Comparison of ENCODE assay signal across 32 cellular contexts in the genomic region with DNA sequence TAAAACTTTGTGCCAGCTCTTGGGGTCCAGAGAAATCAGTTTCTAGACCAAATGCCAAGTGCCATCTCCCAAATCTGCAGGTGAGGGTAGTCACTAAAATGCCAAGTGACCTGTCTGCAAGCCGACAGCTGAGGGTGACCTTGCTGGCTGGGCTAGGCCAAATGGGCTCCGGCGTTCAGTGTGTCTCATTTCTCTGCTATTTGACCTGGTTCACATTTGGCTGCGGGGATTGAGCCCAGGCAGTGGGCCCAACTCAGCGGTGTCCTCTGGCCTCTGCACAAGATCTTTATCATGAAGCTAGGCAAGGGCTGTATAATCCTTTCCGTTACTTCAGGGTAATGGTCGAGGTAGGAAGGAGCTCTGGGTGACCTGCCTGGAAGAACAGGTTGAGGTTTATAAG.
DNase-seq lines count a peak whose midpoint lies in the region; ATAC-seq, FAIRE-seq and TF ChIP-seq lines count a peak whose summit lies in the region.
"Had no signal": no experiment of that assay in that cellular context is flagged by ENCODE, and none has a peak within 500 bp of the region (broad histone marks: within the 10 kb centered on the region; RNA-seq: fewer than 3 reads in every experiment).

No MANE protein-coding gene starts in this region.

- no peaks in the 10 kb centered on the region for H3K79me1 ChIP-seq in H1 (ENCODE audit: low read depth, low read length)
- no peaks in the 10 kb centered on the region for H3K79me1 ChIP-seq in mesenchymal stem cell (replicated peaks; ENCODE audit: low read length, poor library complexity, severe bottlenecking)

- H2AFZ ChIP-seq in H1 (ENCODE audit: low read length) (no peak overlapping the region), mesenchymal stem cell (ENCODE audit: low read depth, low read length) (no peak overlapping the region)
- H2AFZ ChIP-seq: hepatocyte had no signal

- H2BK12ac ChIP-seq in H1 (ENCODE audit: low read depth, low read length): no peak overlapping the region
- H2BK12ac ChIP-seq in mesenchymal stem cell (ENCODE audit: low read length in 2 of 2): peak overlapping the region in 1 of 2 experiments; percentile 47

- TF ChIP-seq RAD21 in H1 (IDR thresholded peaks at IDR 0.05 in 1 of 2, conservative IDR thresholded peaks at IDR 0.05 in 1 of 2; ENCODE audit: low read depth in 2 of 2, low read length in 2 of 2): no peak

- H3K4me1 ChIP-seq in H1 (replicated peaks in 1 of 4; ENCODE audit: control insufficient read depth in 3 of 4, insufficient read depth in 4 of 4, low read length in 3 of 4) (peaks cover 0 to 10% (median 2%) of the 10 kb centered on the region in 4 experiments; a peak in 4 of 7 replicates), mesenchymal stem cell (ENCODE audit: control insufficient read depth, insufficient read depth, low read depth, low read length) (peaks cover 17% of the 10 kb centered on the region), aorta (ENCODE audit: control insufficient read depth in 1 of 2, insufficient read depth in 2 of 2, low read length in 2 of 2) (no peaks in the 10 kb centered on the region)
- H3K4me1 ChIP-seq: Caco-2 had no signal

- H2BK120ac ChIP-seq in H1 (replicated peaks; ENCODE audit: low read depth, low read length) (no peak overlapping the region), mesenchymal stem cell (ENCODE audit: low read depth, low read length) (no peak overlapping the region)

- no peaks in the 10 kb centered on the region for H3K36me3 Mint-ChIP-seq in activated naive CD4-positive, alpha-beta T cell treated with anti-CD3 and anti-CD28 coated beads, Interleukin-2, amount 50 U/mL, for 72 hours
- H3K36me3 Mint-ChIP-seq: natural killer cell treated with Interleukin-12 subunit alpha and Interleukin-12 subunit beta and Interleukin-15 and Interleukin-18, amount 100 ng/mL, for 72 hours had no signal

- H3K9me3 ChIP-seq in H1 (ENCODE audit: insufficient read depth in 2 of 2, low read depth in 1 of 2, low read length in 1 of 2) (no peaks in the 10 kb centered on the region), mesenchymal stem cell (ENCODE audit: control insufficient read depth, low read length) (no peaks in the 10 kb centered on the region), aorta (ENCODE audit: control insufficient read depth, low read length) (no peaks in the 10 kb centered on the region)
- H3K9me3 ChIP-seq: Caco-2, mucosa of descending colon, testis had no signal

- no peak overlapping the region for H3K18ac ChIP-seq in H1 (ENCODE audit: extremely low read depth, low read length)
- no peak overlapping the region for H3K18ac ChIP-seq in mesenchymal stem cell (ENCODE audit: low read depth in 1 of 2, low read length in 2 of 2)

- no peak for TF ChIP-seq EP300 in H1 (IDR thresholded peaks at IDR 0.05; ENCODE audit: borderline replicate concordance in 1 of 2, low read depth in 2 of 2, low read length in 2 of 2)

- intact Hi-C loops in Right ventricle myocardium inferior (cut with DNase I) (loop anchor here (2.0 to 5.0 kb wide), 4 partner anchors 46 to 378 kb away; no protein-coding TSS in a partner anchor), cardiac septum (cut with DNase I) (loop anchor here (1.0 to 5.0 kb wide), 3 partner anchors 34 to 394 kb away; no protein-coding TSS in a partner anchor), aorta (cut with DNase I) (loop anchor here in 1 of 2 donors (1.0 kb wide), 1 partner anchor 21 kb away; no protein-coding TSS in a partner anchor)

- H3K36me3 ChIP-seq in H1 (ENCODE audit: control insufficient read depth in 2 of 4, insufficient read depth in 4 of 4, low read length in 3 of 4): no peaks in the 10 kb centered on the region
- H3K36me3 ChIP-seq in mesenchymal stem cell (ENCODE audit: control insufficient read depth in 1 of 2, insufficient read depth in 2 of 2, low read depth in 1 of 2, low read length in 2 of 2): no peaks in the 10 kb centered on the region
- H3K36me3 ChIP-seq in aorta (ENCODE audit: control insufficient read depth in 1 of 2, insufficient read depth in 2 of 2, low read length in 1 of 2): no peaks in the 10 kb centered on the region
- H3K36me3 ChIP-seq: brain microvascular endothelial cell had no signal

- H2BK20ac ChIP-seq in H1 (ENCODE audit: low read length): peak overlapping the region; percentile 75; the same call in 1 of the 2 replicates

- ATAC-seq in Right ventricle myocardium inferior (peak; percentile 24), aorta (ENCODE audit: low FRiP score) (peak; percentile 55)
- ATAC-seq in activated naive CD4-positive, alpha-beta T cell treated with anti-CD3 and anti-CD28 coated beads, Interleukin-2, amount 50 U/mL, for 72 hours: no peak
- ATAC-seq in stimulated activated naive CD8-positive, alpha-beta T cell treated with anti-CD3 and anti-CD28 coated beads, Interleukin-15, Interleukin-2, amounts not matched to agents 100 U/mL and 50 U/mL, for 24 hours: no peak
- ATAC-seq: activated T-cell treated with anti-CD3 and anti-CD28 coated beads, Interleukin-2, amount 50 U/mL, for 4 hours; mucosa of descending colon; natural killer cell treated with Interleukin-12 subunit alpha and Interleukin-12 subunit beta and Interleukin-15 and Interleukin-18, amount 100 ng/mL, for 72 hours had no signal

- no peak overlapping the region for H3K4me2 ChIP-seq in H1 (ENCODE audit: insufficient read depth in 1 of 2, low read depth in 2 of 2, low read length in 2 of 2)
- no peak overlapping the region for H3K4me2 ChIP-seq in mesenchymal stem cell (ENCODE audit: low read length, poor library complexity, severe bottlenecking)
- H3K4me2 ChIP-seq: hepatocyte, smooth muscle cell had no signal

- no peak overlapping the region for H4K5ac ChIP-seq in H1 (ENCODE audit: insufficient read length, low read depth, low read length)

- H4K91ac ChIP-seq in H1 (replicated peaks; ENCODE audit: insufficient read length, low read length) (no peak overlapping the region), mesenchymal stem cell (ENCODE audit: low read length) (no peak overlapping the region)

- CTCF ChIA-PET in H1 (lab: Charles Lee; ENCODE audit: partially characterized antibody): interaction anchor here (0.6 to 6.2 kb wide), 18 partner anchors 9 to 612 kb away, joined by 3 to 65 read pairs (median 4); a partner anchor contains a TSS

- H3K23ac ChIP-seq in H1 (ENCODE audit: insufficient read length) (no peak overlapping the region), mesenchymal stem cell (ENCODE audit: low read length in 2 of 2) (no peak overlapping the region)

- H2BK15ac ChIP-seq in H1 (ENCODE audit: low read length) (no peak overlapping the region), mesenchymal stem cell (ENCODE audit: low read depth, poor library complexity, severe bottlenecking) (peak overlapping the region; percentile 1)

- H4K8ac ChIP-seq in H1 (ENCODE audit: extremely low read depth, insufficient read depth, low read length) (no peak overlapping the region), mesenchymal stem cell (ENCODE audit: low read length) (peak overlapping the region; percentile 13)

- no peak for FAIRE-seq in H1 (lab: Jason Lieb, UNC)
- FAIRE-seq: colon, urothelium cell line had no signal

- no peaks in the 10 kb centered on the region for H3K79me2 ChIP-seq in H1 (ENCODE audit: control insufficient read depth in 1 of 2, insufficient read depth in 2 of 2, low read length in 2 of 2)
- H3K79me2 ChIP-seq: hepatocyte had no signal

- H3K4ac ChIP-seq in H1 (replicated peaks; ENCODE audit: insufficient read length, low read depth, low read length): no peak overlapping the region
- no peak overlapping the region for H3K4ac ChIP-seq in mesenchymal stem cell (ENCODE audit: low read depth in 1 of 2, low read length in 2 of 2)

- DNase-seq in Right ventricle myocardium inferior (ENCODE audit: missing footprints): no peak
- DNase-seq in cardiac septum (ENCODE audit: low spot score): no peak
- no peak for DNase-seq in H1 (ENCODE audit: low read depth in 1 of 2, low spot score in 2 of 2)
- DNase-seq in mesenchymal stem cell: no peak
- DNase-seq in aorta: peak; percentile 61 to 82
- DNase-seq in activated naive CD4-positive, alpha-beta T cell treated with anti-CD3 and anti-CD28 coated beads, Interleukin-2, amount 50 U/mL, for 72 hours (ENCODE audit: low spot score in 2 of 2): no peak
- no peak for DNase-seq in stimulated activated naive CD8-positive, alpha-beta T cell treated with anti-CD3 and anti-CD28 coated beads, Interleukin-15, Interleukin-2, amounts not matched to agents 100 U/mL and 50 U/mL, for 24 hours
- no peak for DNase-seq in NCI-H82 (lab: John Stamatoyannopoulos, UW)
- DNase-seq: activated B cell treated with CpG ODN at 0.5 μM for 24 hours; activated CD4-positive, alpha-beta T cell treated with anti-CD3 and anti-CD28 coated beads, Interleukin-2, amount 10 ng/mL, durations not matched to agents 7 days and 5 days; activated gamma-delta T cell treated with Interleukin-2 at 50 U/mL for 16 hours; activated T-cell treated with anti-CD3 and anti-CD28 coated beads, Interleukin-2, amount 50 U/mL, for 4 hours; brain microvascular endothelial cell; Caco-2; DMS53; effector CD4-positive, alpha-beta T cell; foreskin melanocyte; HCEC 1CT; mucosa of descending colon; NCI-H1092; NCI-H1694 treated with DMSO at 0.1 percent for 48 hours; NCI-H446 treated with DMSO at 0.1 percent for 48 hours; stimulated activated naive CD4-positive, alpha-beta T cell treated with Interleukin-2 at 50 U/mL for 16 hours; testis had no signal

- H3K4me3 ChIP-seq in H1 (ENCODE audit: extremely low read depth in 1 of 4, insufficient read depth in 2 of 4, low read depth in 3 of 4, low read length in 4 of 4) (no peak overlapping the region), mesenchymal stem cell (ENCODE audit: insufficient read depth in 1 of 2, low read depth in 1 of 2, low read length in 2 of 2) (no peak overlapping the region), aorta (ENCODE audit: low read length in 2 of 2) (no peak overlapping the region)
- H3K4me3 ChIP-seq: hepatocyte, mucosa of descending colon, SK-N-MC, smooth muscle cell, testis had no signal

- TF ChIP-seq CTCF in H1 (IDR thresholded peaks at IDR 0.05; ENCODE audit: control extremely low read depth in 1 of 3, insufficient read depth in 1 of 3, low read depth in 1 of 3, low read length in 3 of 3): no peak

- H3K27me3 ChIP-seq in H1 (replicated peaks in 1 of 4; ENCODE audit: control insufficient read depth in 3 of 4, extremely low read depth in 1 of 4, insufficient read depth in 3 of 4, low read length in 3 of 4) (no peaks in the 10 kb centered on the region), mesenchymal stem cell (ENCODE audit: control insufficient read depth in 1 of 2, insufficient read depth in 1 of 2, low read length in 2 of 2) (peaks cover 0 to 4% of the 10 kb centered on the region in 2 experiments), aorta (ENCODE audit: control insufficient read depth in 1 of 2, insufficient read depth in 2 of 2, low read length in 1 of 2) (no peaks in the 10 kb centered on the region)
- H3K27me3 ChIP-seq: brain microvascular endothelial cell, hepatocyte, testis had no signal

- no peaks in the 10 kb centered on the region for H3K9me3 Mint-ChIP-seq in activated naive CD4-positive, alpha-beta T cell treated with anti-CD3 and anti-CD28 coated beads, Interleukin-2, amount 50 U/mL, for 72 hours
- H3K9me3 Mint-ChIP-seq: activated B cell treated with CpG ODN at 0.5 μM for 24 hours; activated CD4-positive, alpha-beta T cell treated with anti-CD3 and anti-CD28 coated beads, Interleukin-2, amount 10 ng/mL, durations not matched to agents 7 days and 5 days; activated T-cell treated with anti-CD3 and anti-CD28 coated beads, Interleukin-2, amount 50 U/mL, for 4 hours; natural killer cell treated with Interleukin-12 subunit alpha and Interleukin-12 subunit beta and Interleukin-15 and Interleukin-18, amount 100 ng/mL, for 72 hours had no signal

- no peaks in the 10 kb centered on the region for H4K20me1 ChIP-seq in H1 (replicated peaks in 1 of 2; ENCODE audit: control insufficient read depth in 1 of 2, insufficient read depth in 2 of 2, low read length in 2 of 2)

- H3K9ac ChIP-seq in H1 (replicated peaks in 1 of 4; ENCODE audit: extremely low read depth in 1 of 4, low read depth in 3 of 4, low read length in 3 of 4) (no peak overlapping the region), mesenchymal stem cell (ENCODE audit: low read length) (peak overlapping the region; percentile 44)

- H2AK5ac ChIP-seq in H1 (ENCODE audit: low read depth, low read length) (no peak overlapping the region), mesenchymal stem cell (ENCODE audit: low read length, severe bottlenecking) (peak overlapping the region; percentile 50)

- no peak overlapping the region for H3K56ac ChIP-seq in H1 (replicated peaks; ENCODE audit: insufficient read length, low read depth, low read length)

- H3K27ac Mint-ChIP-seq in activated naive CD4-positive, alpha-beta T cell treated with anti-CD3 and anti-CD28 coated beads, Interleukin-2, amount 50 U/mL, for 72 hours: no peak overlapping the region
- H3K27ac Mint-ChIP-seq: activated B cell treated with CpG ODN at 0.5 μM for 24 hours; activated CD4-positive, alpha-beta T cell treated with anti-CD3 and anti-CD28 coated beads, Interleukin-2, amount 10 ng/mL, durations not matched to agents 7 days and 5 days; natural killer cell treated with Interleukin-12 subunit alpha and Interleukin-12 subunit beta and Interleukin-15 and Interleukin-18, amount 100 ng/mL, for 72 hours had no signal

- H3K14ac ChIP-seq in H1 (ENCODE audit: insufficient read length) (no peak overlapping the region), mesenchymal stem cell (ENCODE audit: low read length in 2 of 2) (no peak overlapping the region)

- TF ChIP-seq POLR2A in H1 (IDR thresholded peaks at IDR 0.05; ENCODE audit: control extremely low read depth in 1 of 2, low read depth in 2 of 2, low read length in 2 of 2): no peak

- no peaks in the 10 kb centered on the region for H3K23me2 ChIP-seq in H1 (ENCODE audit: low read depth, low read length)

- H2BK5ac ChIP-seq in H1 (ENCODE audit: low read depth, low read length) (no peak overlapping the region), mesenchymal stem cell (ENCODE audit: low read depth, low read length, poor library complexity, severe bottlenecking) (no peak overlapping the region)

- 91% methylated on average over 7 of the region's 7 CpGs; no CpG with 5 or more reads in 1 of the 2 experiments for WGBS in H1 (ENCODE audit: extremely low coverage in 1 of 2, insufficient coverage in 1 of 2, insufficient read length in 1 of 2, insufficient replicate concordance in 2 of 2, low coverage in 1 of 2, low lambda C conversion rate in 2 of 2, missing lambda C conversion rate in 1 of 2), 2 experiments
- 92% methylated on average over 7 of the region's 7 CpGs for WGBS in mesenchymal stem cell
- 7 to 8% methylated on average over 7 of the region's 7 CpGs for WGBS in aorta, 2 donors

- H3K27ac ChIP-seq in H1 (ENCODE audit: low read depth, low read length) (no peak overlapping the region), mesenchymal stem cell (ENCODE audit: low read length, poor library complexity, severe bottlenecking) (no peak overlapping the region), aorta (ENCODE audit: low read depth in 1 of 2, low read length in 2 of 2) (no peak overlapping the region)
- H3K27ac ChIP-seq: brain microvascular endothelial cell, C4-2B, epithelial cell of prostate, hepatocyte, SK-N-MC, testis had no signal

- POLR2A ChIA-PET in H1 (lab: Charles Lee; ENCODE audit: partially characterized antibody): no interaction called here

Comparison
In these comparisons a context has a peak if more than half of its experiments do, and no peak if none do; other contexts are left out.
1. ATAC-seq: peak in Right ventricle myocardium inferior (single experiment) and aorta (single experiment); none in activated naive CD4-positive, alpha-beta T cell treated with anti-CD3 and anti-CD28 coated beads, Interleukin-2, amount 50 U/mL, for 72 hours (0 of 2) and stimulated activated naive CD8-positive, alpha-beta T cell treated with anti-CD3 and anti-CD28 coated beads, Interleukin-15, Interleukin-2, amounts not matched to agents 100 U/mL and 50 U/mL, for 24 hours (single experiment).
2. DNase-seq: peak in aorta (2 of 2); none in Right ventricle myocardium inferior (single experiment), cardiac septum (single experiment), H1 (0 of 2), mesenchymal stem cell (single experiment), activated naive CD4-positive, alpha-beta T cell treated with anti-CD3 and anti-CD28 coated beads, Interleukin-2, amount 50 U/mL, for 72 hours (0 of 2), stimulated activated naive CD8-positive, alpha-beta T cell treated with anti-CD3 and anti-CD28 coated beads, Interleukin-15, Interleukin-2, amounts not matched to agents 100 U/mL and 50 U/mL, for 24 hours (single experiment) and NCI-H82 (single experiment).